Comparison of ENCODE assay signal across 16 cellular contexts in the genomic region with DNA sequence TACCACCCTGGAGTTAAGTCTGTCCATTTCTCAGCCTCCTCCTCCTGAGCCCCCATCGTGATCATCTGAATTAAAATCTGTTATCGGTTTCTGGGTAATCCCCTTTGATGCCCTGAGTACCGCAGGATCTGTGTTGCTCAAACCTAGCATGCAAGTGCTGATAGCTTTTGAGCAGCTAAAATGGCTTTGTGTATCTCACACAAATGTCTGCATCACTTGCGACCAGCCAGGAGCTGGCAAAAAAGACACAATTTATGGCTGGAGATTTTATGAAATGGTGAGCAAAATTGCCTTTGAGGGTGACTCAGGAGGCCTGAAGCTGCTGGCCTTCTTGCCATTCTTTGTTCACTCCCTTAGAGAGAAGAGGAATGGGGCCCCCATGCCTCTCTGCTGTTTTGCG.
DNase-seq lines count a peak whose midpoint lies in the region; ATAC-seq and TF ChIP-seq lines count a peak whose summit lies in the region.
"Had no signal": no experiment of that assay in that cellular context is flagged by ENCODE, and none has a peak within 500 bp of the region (broad histone marks: within the 10 kb centered on the region; RNA-seq: fewer than 3 reads in every experiment).

No MANE protein-coding gene starts in this region.

- intact Hi-C loops in dorsolateral prefrontal cortex (cut with DNase I) (no loop called here), body of pancreas (cut with DNase I) (no loop called here)

- no peaks in the 10 kb centered on the region for H3K79me2 ChIP-seq in smooth muscle cell (ENCODE audit: low read depth)

- H3K27ac ChIP-seq in dorsolateral prefrontal cortex (peak overlapping the region in 51 of 59 donors; percentile 4 to 81 (median 57)), smooth muscle cell (ENCODE audit: low read depth) (no peak overlapping the region), body of pancreas (no peak overlapping the region)
- H3K27ac ChIP-seq: BLaER1, HL-60 had no signal

- no peak for TF ChIP-seq POLR2A in body of pancreas (IDR thresholded peaks at IDR 0.05)

- H3K9me3 ChIP-seq in smooth muscle cell (replicated peaks; ENCODE audit: low read depth) (no peaks in the 10 kb centered on the region), body of pancreas (no peaks in the 10 kb centered on the region)
- H3K9me3 ChIP-seq: BLaER1 had no signal

- no peaks in the 10 kb centered on the region for H3K36me3 ChIP-seq in smooth muscle cell (ENCODE audit: low read depth)
- no peaks in the 10 kb centered on the region for H3K36me3 ChIP-seq in body of pancreas (replicated peaks in 1 of 2; ENCODE audit: insufficient read depth in 1 of 2, low read depth in 2 of 2)
- H3K36me3 ChIP-seq: BLaER1 had no signal

- TF ChIP-seq CTCF in dorsolateral prefrontal cortex (IDR thresholded peaks at IDR 0.05 in 54 of 56, conservative IDR thresholded peaks at IDR 0.05 in 2 of 56; ENCODE audit: low read depth in 1 of 56, partially characterized antibody in 56 of 56) (no peak), smooth muscle cell (IDR thresholded peaks at IDR 0.05; ENCODE audit: borderline replicate concordance, insufficient read depth, poor library complexity, severe bottlenecking) (no peak), body of pancreas (IDR thresholded peaks at IDR 0.05) (no peak)

- DNase-seq in Daoy (ENCODE audit: low read depth) (peak; percentile 55), M059J (ENCODE audit: low read depth) (peak; percentile 6), dorsolateral prefrontal cortex (no peak), smooth muscle cell (lab: John Stamatoyannopoulos, UW; ENCODE audit: unreplicated experiment) (no peak), body of pancreas (no peak), NCI-H748 treated with DMSO at 0.1 percent for 48 hours (lab: John Stamatoyannopoulos, UW) (no peak)
- DNase-seq: 8988T; CD4-positive, alpha-beta memory T cell; DMS153; DMS79; GF-D8; GOT3; H9 had no signal

- no peak overlapping the region for H2AFZ ChIP-seq in smooth muscle cell (ENCODE audit: low read depth)

- peaks cover 9% of the 10 kb centered on the region for H3F3A ChIP-seq in smooth muscle cell (ENCODE audit: low read depth)

- ATAC-seq in body of pancreas, result no peak
- ATAC-seq in HG03139 (IDR thresholded peaks at IDR 0.05; ENCODE audit: unreplicated experiment), result no peak

- H3K4me2 ChIP-seq in smooth muscle cell, result peak overlapping the region; percentile 19
- H3K4me2 ChIP-seq: BLaER1 had no signal

- peaks cover 7% of the 10 kb centered on the region for H3K4me1 ChIP-seq in smooth muscle cell (ENCODE audit: low read depth)
- H3K4me1 ChIP-seq in body of pancreas, result no peaks in the 10 kb centered on the region

- H3K27me3 ChIP-seq in dorsolateral prefrontal cortex, result no peaks in the 10 kb centered on the region
- peaks cover 3% of the 10 kb centered on the region for H3K27me3 ChIP-seq in smooth muscle cell (ENCODE audit: low read depth)
- H3K27me3 ChIP-seq in body of pancreas, result no peaks in the 10 kb centered on the region
- H3K27me3 ChIP-seq: BLaER1 had no signal

- no peak overlapping the region for H3K4me3 ChIP-seq in dorsolateral prefrontal cortex
- H3K4me3 ChIP-seq in smooth muscle cell, result no peak overlapping the region
- H3K4me3 ChIP-seq in body of pancreas, result no peak overlapping the region
- H3K4me3 ChIP-seq: BLaER1 had no signal

- no peak overlapping the region for H3K9ac ChIP-seq in smooth muscle cell (ENCODE audit: low read depth)
- H3K9ac ChIP-seq: BLaER1 had no signal

- WGBS in smooth muscle cell (ENCODE audit: low lambda C conversion rate), result 52% methylated on average over 5 of the region's 5 CpGs
- WGBS in body of pancreas, 2 donors, result 78 to 88% methylated on average over 5 of the region's 5 CpGs

- no peaks in the 10 kb centered on the region for H4K20me1 ChIP-seq in smooth muscle cell (ENCODE audit: low read depth)
- H4K20me1 ChIP-seq: BLaER1 had no signal

Comparison
In these comparisons a context has a peak if more than half of its experiments do, and no peak if none do; other contexts are left out.
1. DNase-seq: peak in Daoy (single experiment) and M059J (single experiment); none in dorsolateral prefrontal cortex (0 of 10), smooth muscle cell (single experiment), body of pancreas (0 of 4) and NCI-H748 treated with DMSO at 0.1 percent for 48 hours (single experiment).
2. H3K27ac ChIP-seq: peak in dorsolateral prefrontal cortex (51 of 59); none in smooth muscle cell (single experiment) and body of pancreas (0 of 4).